19 cellular contexts compared by ENCODE assay signal in the genomic region with DNA sequence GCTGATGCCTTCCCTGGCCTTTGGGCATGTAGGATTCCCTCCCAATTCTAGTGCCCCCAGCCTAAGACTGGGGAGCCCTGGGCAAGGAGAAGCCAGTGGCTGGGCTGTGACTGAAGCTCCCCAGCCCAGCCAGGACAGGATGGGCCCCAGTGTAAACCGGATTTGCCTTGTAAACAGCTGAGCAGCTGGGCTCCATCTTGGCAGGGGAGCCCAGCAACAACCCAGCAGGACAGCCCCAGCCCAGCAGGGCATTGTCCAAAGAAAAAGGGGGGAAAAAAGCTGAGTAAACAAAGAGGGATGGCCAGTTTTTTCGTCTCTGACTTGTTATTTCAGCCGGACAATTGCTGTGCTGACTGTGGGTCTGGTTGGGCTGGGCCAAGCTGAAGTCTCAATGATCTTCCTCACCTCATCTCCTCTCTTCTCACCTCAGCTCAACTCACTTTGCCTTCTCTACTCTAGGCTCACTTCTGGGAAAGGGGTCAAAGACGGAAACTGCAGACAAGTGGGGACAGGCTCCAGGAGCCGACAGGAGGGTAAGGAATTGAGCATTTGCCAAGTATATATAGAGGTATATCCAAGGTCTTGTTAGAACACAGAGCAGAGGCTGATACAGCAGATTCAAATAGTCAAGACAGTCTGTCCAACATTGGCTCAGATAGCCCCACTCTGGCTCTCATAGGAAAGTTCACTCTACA.
A peak's percentile ranks its signal among the peaks of the same experiment; 100 is the strongest.
DNase-seq lines count a peak whose midpoint lies in the region; ATAC-seq and TF ChIP-seq lines count a peak whose summit lies in the region.
"Had no signal": no experiment of that assay in that cellular context is flagged by ENCODE, and none has a peak within 500 bp of the region (broad histone marks: within the 10 kb centered on the region; RNA-seq: fewer than 3 reads in every experiment).

No MANE protein-coding gene starts in this region.

- ATAC-seq in HG02973 (IDR thresholded peaks at IDR 0.05; ENCODE audit: unreplicated experiment) (no peak), GM18511 (IDR thresholded peaks at IDR 0.05; ENCODE audit: unreplicated experiment) (no peak), HG03520 (IDR thresholded peaks at IDR 0.05; ENCODE audit: unreplicated experiment) (no peak)
- ATAC-seq: GM12878; Panc1; right cardiac atrium; stimulated activated memory B cell treated with anti-CD40 and anti-IgM and Interleukin-4, amounts not matched to agents 10 μg/mL and 1 μg/mL and 100 μg/mL, for 72 hours; T-cell had no signal

- H3K4me3 ChIP-seq in H7 (ENCODE audit: insufficient read depth, low read depth, low read length), result no peak overlapping the region
- no peak overlapping the region for H3K4me3 ChIP-seq in fibroblast of pulmonary artery (replicated peaks; ENCODE audit: low read depth, low read length)
- no peak overlapping the region for H3K4me3 ChIP-seq in vagina
- H3K4me3 ChIP-seq: GM12878 had no signal

- H3K4me1 ChIP-seq in vagina, result no peaks in the 10 kb centered on the region
- H3K4me1 ChIP-seq: BE2C had no signal

- no peaks in the 10 kb centered on the region for H3K9me3 ChIP-seq in vagina
- H3K9me3 ChIP-seq: BE2C had no signal

- H3K27ac ChIP-seq in vagina, result no peak overlapping the region
- H3K27ac ChIP-seq: HL-60 had no signal

- TF ChIP-seq POLR2A in vagina (IDR thresholded peaks at IDR 0.05), result no peak

- TF ChIP-seq CTCF in fibroblast of pulmonary artery (IDR thresholded peaks at IDR 0.05; ENCODE audit: low read length, missing control alignments) (no peak), vagina (IDR thresholded peaks at IDR 0.05) (no peak)

- H3K36me3 ChIP-seq in H7 (replicated peaks; ENCODE audit: control insufficient read depth, insufficient read depth, low read length), result no peaks in the 10 kb centered on the region
- H3K36me3 ChIP-seq in vagina, result no peaks in the 10 kb centered on the region
- H3K36me3 ChIP-seq: BE2C had no signal

- DNase-seq in H7 (peak; percentile 70), SHP77 (lab: John Stamatoyannopoulos, UW) (peak; percentile 31 to 58), fibroblast of pulmonary artery (ENCODE audit: low read depth) (peak; percentile 11), occipital lobe (lab: John Stamatoyannopoulos, UW) (peak; percentile 58), vagina (ENCODE audit: extremely low spot score in 2 of 2) (no peak)
- DNase-seq: activated CD4-positive, alpha-beta T cell treated with anti-CD3 and anti-CD28 coated beads for 1 hour; activated naive CD8-positive, alpha-beta T cell treated with anti-CD3 and anti-CD28 coated beads for 36 hours; activated T-cell treated with anti-CD3 and anti-CD28 coated beads for 4 hours; BE2C; right cardiac atrium; stimulated activated CD4-positive, alpha-beta T cell treated with anti-CD3 and anti-CD28 coated beads, Interleukin-4, amount 100 ng/mL, for 1 hour; T-cell had no signal

- H3K27me3 ChIP-seq in H7 (ENCODE audit: control insufficient read depth, insufficient read depth, low read length) (peaks cover 2% of the 10 kb centered on the region; the same call in 1 of the 2 replicates), vagina (no peaks in the 10 kb centered on the region)
- H3K27me3 ChIP-seq: BE2C had no signal

- intact Hi-C loops in vagina (cut with DNase I), result no loop called here

Comparison
In these comparisons a context has a peak if more than half of its experiments do, and no peak if none do; other contexts are left out.
1. DNase-seq: peak in H7 (single experiment), SHP77 (2 of 2), fibroblast of pulmonary artery (single experiment) and occipital lobe (single experiment); none in vagina (0 of 2).